In the genomic region with DNA sequence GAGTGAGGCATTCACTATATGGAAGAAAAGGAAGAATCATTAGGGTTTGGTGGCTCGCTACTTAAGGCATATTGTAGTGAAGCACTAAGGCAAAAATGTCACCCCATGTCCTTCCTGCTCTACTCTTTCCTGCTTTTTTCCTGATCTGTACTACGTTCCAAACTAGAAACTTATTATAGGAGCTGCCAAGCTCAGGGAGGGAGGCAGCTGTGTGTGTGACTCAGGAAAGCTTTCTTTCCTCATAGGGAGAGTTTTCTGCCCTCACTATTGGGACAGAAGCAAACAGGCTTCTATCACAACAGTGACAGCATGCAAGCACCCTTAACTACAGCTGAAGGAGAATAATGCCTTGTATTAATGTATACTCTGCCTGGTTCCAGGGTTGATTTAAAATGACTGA, we compare ENCODE assay signal across 1 cellular context.
TF ChIP-seq lines count a peak whose summit lies in the region.

No MANE protein-coding gene starts in this region.

TF ChIP-seq in GM12878, 131 proteins besides CTCF, POLR2A, EP300 and RAD21:
- no peak for TF ChIP-seq POLR2AphosphoS2 (IDR thresholded peaks at IDR 0.05; ENCODE audit: low read depth, low read length)
- TF ChIP-seq, protein P1, sequence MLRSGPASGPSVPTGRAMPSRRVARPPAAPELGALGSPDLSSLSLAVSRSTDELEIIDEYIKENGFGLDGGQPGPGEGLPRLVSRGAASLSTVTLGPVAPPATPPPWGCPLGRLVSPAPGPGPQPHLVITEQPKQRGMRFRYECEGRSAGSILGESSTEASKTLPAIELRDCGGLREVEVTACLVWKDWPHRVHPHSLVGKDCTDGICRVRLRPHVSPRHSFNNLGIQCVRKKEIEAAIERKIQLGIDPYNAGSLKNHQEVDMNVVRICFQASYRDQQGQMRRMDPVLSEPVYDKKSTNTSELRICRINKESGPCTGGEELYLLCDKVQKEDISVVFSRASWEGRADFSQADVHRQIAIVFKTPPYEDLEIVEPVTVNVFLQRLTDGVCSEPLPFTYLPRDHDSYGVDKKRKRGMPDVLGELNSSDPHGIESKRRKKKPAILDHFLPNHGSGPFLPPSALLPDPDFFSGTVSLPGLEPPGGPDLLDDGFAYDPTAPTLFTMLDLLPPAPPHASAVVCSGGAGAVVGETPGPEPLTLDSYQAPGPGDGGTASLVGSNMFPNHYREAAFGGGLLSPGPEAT (IDR thresholded peaks at IDR 0.05; ENCODE audit: low read depth) = no peak
- TF ChIP-seq KAT2A (conservative IDR thresholded peaks at IDR 0.05; ENCODE audit: control insufficient read depth, low read depth, low read length) = no peak
- TF ChIP-seq, protein P2, sequence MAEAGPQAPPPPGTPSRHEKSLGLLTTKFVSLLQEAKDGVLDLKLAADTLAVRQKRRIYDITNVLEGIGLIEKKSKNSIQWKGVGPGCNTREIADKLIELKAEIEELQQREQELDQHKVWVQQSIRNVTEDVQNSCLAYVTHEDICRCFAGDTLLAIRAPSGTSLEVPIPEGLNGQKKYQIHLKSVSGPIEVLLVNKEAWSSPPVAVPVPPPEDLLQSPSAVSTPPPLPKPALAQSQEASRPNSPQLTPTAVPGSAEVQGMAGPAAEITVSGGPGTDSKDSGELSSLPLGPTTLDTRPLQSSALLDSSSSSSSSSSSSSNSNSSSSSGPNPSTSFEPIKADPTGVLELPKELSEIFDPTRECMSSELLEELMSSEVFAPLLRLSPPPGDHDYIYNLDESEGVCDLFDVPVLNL (IDR thresholded peaks at IDR 0.05; ENCODE audit: low read depth, low read length) = no peak
- TF ChIP-seq ZNF622 (IDR thresholded peaks at IDR 0.05) = no peak
- TF ChIP-seq, protein P3, sequence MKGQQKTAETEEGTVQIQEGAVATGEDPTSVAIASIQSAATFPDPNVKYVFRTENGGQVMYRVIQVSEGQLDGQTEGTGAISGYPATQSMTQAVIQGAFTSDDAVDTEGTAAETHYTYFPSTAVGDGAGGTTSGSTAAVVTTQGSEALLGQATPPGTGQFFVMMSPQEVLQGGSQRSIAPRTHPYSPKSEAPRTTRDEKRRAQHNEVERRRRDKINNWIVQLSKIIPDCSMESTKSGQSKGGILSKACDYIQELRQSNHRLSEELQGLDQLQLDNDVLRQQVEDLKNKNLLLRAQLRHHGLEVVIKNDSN (IDR thresholded peaks at IDR 0.05; ENCODE audit: borderline replicate concordance, extremely low read length, insufficient read depth, low read depth, low read length) = no peak
- no peak for TF ChIP-seq EGR1 (IDR thresholded peaks at IDR 0.05; ENCODE audit: borderline replicate concordance in 1 of 2, low read depth in 2 of 2, low read length in 2 of 2)
- TF ChIP-seq RELA (IDR thresholded peaks at IDR 0.05; ENCODE audit: borderline replicate concordance, partially characterized antibody) = no peak
- TF ChIP-seq, protein P4, sequence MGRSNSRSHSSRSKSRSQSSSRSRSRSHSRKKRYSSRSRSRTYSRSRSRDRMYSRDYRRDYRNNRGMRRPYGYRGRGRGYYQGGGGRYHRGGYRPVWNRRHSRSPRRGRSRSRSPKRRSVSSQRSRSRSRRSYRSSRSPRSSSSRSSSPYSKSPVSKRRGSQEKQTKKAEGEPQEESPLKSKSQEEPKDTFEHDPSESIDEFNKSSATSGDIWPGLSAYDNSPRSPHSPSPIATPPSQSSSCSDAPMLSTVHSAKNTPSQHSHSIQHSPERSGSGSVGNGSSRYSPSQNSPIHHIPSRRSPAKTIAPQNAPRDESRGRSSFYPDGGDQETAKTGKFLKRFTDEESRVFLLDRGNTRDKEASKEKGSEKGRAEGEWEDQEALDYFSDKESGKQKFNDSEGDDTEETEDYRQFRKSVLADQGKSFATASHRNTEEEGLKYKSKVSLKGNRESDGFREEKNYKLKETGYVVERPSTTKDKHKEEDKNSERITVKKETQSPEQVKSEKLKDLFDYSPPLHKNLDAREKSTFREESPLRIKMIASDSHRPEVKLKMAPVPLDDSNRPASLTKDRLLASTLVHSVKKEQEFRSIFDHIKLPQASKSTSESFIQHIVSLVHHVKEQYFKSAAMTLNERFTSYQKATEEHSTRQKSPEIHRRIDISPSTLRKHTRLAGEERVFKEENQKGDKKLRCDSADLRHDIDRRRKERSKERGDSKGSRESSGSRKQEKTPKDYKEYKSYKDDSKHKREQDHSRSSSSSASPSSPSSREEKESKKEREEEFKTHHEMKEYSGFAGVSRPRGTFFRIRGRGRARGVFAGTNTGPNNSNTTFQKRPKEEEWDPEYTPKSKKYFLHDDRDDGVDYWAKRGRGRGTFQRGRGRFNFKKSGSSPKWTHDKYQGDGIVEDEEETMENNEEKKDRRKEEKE (IDR thresholded peaks at IDR 0.05) = no peak
- TF ChIP-seq NRF1 (conservative IDR thresholded peaks at IDR 0.05; ENCODE audit: low read depth, low read length) = no peak
- TF ChIP-seq, protein P5, sequence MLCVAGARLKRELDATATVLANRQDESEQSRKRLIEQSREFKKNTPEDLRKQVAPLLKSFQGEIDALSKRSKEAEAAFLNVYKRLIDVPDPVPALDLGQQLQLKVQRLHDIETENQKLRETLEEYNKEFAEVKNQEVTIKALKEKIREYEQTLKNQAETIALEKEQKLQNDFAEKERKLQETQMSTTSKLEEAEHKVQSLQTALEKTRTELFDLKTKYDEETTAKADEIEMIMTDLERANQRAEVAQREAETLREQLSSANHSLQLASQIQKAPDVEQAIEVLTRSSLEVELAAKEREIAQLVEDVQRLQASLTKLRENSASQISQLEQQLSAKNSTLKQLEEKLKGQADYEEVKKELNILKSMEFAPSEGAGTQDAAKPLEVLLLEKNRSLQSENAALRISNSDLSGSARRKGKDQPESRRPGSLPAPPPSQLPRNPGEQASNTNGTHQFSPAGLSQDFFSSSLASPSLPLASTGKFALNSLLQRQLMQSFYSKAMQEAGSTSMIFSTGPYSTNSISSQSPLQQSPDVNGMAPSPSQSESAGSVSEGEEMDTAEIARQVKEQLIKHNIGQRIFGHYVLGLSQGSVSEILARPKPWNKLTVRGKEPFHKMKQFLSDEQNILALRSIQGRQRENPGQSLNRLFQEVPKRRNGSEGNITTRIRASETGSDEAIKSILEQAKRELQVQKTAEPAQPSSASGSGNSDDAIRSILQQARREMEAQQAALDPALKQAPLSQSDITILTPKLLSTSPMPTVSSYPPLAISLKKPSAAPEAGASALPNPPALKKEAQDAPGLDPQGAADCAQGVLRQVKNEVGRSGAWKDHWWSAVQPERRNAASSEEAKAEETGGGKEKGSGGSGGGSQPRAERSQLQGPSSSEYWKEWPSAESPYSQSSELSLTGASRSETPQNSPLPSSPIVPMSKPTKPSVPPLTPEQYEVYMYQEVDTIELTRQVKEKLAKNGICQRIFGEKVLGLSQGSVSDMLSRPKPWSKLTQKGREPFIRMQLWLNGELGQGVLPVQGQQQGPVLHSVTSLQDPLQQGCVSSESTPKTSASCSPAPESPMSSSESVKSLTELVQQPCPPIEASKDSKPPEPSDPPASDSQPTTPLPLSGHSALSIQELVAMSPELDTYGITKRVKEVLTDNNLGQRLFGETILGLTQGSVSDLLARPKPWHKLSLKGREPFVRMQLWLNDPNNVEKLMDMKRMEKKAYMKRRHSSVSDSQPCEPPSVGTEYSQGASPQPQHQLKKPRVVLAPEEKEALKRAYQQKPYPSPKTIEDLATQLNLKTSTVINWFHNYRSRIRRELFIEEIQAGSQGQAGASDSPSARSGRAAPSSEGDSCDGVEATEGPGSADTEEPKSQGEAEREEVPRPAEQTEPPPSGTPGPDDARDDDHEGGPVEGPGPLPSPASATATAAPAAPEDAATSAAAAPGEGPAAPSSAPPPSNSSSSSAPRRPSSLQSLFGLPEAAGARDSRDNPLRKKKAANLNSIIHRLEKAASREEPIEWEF (IDR thresholded peaks at IDR 0.05; ENCODE audit: insufficient replicate concordance, low read depth, low read length) = no peak
- TF ChIP-seq NR2C1 (IDR thresholded peaks at IDR 0.05) = no peak
- no peak for TF ChIP-seq ETV6 (conservative IDR thresholded peaks at IDR 0.05 in 1 of 2, IDR thresholded peaks at IDR 0.05 in 1 of 2; ENCODE audit: borderline replicate concordance in 1 of 2, low read depth in 1 of 2)
- TF ChIP-seq CEBPB (IDR thresholded peaks at IDR 0.05; ENCODE audit: borderline replicate concordance in 1 of 2, low read depth in 2 of 2, low read length in 2 of 2) = no peak
- TF ChIP-seq ZNF207 (IDR thresholded peaks at IDR 0.05; ENCODE audit: borderline replicate concordance) = no peak
- no peak for TF ChIP-seq ZBED1 (IDR thresholded peaks at IDR 0.05; ENCODE audit: borderline replicate concordance)
- no peak for TF ChIP-seq STAT1 (conservative IDR thresholded peaks at IDR 0.05)
- TF ChIP-seq KDM1A (IDR thresholded peaks at IDR 0.05; ENCODE audit: borderline replicate concordance) = no peak
- no peak for TF ChIP-seq SUPT20H (IDR thresholded peaks at IDR 0.05; ENCODE audit: borderline replicate concordance, control insufficient read depth, low read depth, low read length)
